In the genomic region with DNA sequence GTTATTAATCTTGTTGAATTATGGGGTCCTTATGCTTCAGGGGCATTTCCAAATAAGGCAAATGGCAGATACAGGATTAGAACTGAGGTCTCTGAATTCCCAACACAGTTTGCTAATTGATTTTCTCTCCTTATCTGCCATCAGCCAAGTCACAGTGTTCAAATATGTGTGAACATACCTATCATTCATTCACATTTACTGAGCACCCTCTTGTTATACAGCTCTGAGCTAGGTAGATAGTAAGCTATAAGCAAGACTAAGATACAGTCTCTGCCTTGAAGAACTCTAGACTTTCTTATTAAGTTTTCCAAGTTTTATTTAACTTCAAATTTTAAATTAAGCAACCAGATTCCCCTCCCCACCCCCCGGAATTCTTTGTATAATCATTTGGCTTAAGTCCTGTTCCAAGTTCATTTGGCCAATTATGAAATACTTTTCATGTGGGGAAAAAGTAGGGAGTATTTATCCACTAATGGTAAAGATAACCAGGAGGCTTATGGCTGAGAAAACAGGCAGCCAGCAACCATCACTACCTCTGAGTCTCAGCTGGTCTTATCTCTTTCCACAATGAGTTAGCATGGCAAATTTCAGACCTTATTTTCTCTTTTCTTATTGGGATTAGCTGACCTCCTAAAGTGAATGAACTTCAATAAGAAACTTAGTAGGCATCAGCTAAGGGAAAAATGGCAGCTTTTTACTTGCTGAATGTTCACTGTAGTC, we compare ENCODE assay signal across 1 cellular context.
TF ChIP-seq lines count a peak whose summit lies in the region.

No MANE protein-coding gene starts in this region.

TF ChIP-seq in IMR-90, 13 proteins besides CTCF, POLR2A, EP300 and RAD21:
- TF ChIP-seq BHLHE40 (IDR thresholded peaks at IDR 0.05; ENCODE audit: low read depth, low read length) (no peak), SMC3 (IDR thresholded peaks at IDR 0.05; ENCODE audit: low read depth, low read length) (no peak), NFE2L2 (IDR thresholded peaks at IDR 0.05; ENCODE audit: low read depth, low read length) (no peak), CEBPB (IDR thresholded peaks at IDR 0.05; ENCODE audit: low read depth, low read length) (no peak), MAZ (IDR thresholded peaks at IDR 0.05; ENCODE audit: borderline replicate concordance, low read depth, low read length) (no peak), ELK1 (IDR thresholded peaks at IDR 0.05; ENCODE audit: borderline replicate concordance, low read depth, low read length) (no peak), USF2 (IDR thresholded peaks at IDR 0.05; ENCODE audit: low read depth, low read length) (no peak), RCOR1 (IDR thresholded peaks at IDR 0.05; ENCODE audit: insufficient replicate concordance, low read length) (no peak), RFX5 (IDR thresholded peaks at IDR 0.05; ENCODE audit: low read depth, low read length) (no peak), MAFK (IDR thresholded peaks at IDR 0.05; ENCODE audit: low read depth, low read length) (no peak), CHD1 (IDR thresholded peaks at IDR 0.05; ENCODE audit: low read depth, low read length) (no peak), MXI1 (IDR thresholded peaks at IDR 0.05; ENCODE audit: borderline replicate concordance, low read depth, low read length) (no peak), FOS (IDR thresholded peaks at IDR 0.05; ENCODE audit: low read depth, low read length) (no peak)
